In genomic region chr14:88831285-88831684, GRCh38 we compare ENCODE assay signal across 12 cellular contexts. TPM values are rescaled to one million over a fixed set of nuclear protein-coding genes. Genes with fewer than 3 reads are reported as not detected.
DNase-seq lines count a peak whose midpoint lies in the region; ATAC-seq, FAIRE-seq and TF ChIP-seq lines count a peak whose summit lies in the region.
"Had no signal": no experiment of that assay in that cellular context is flagged by ENCODE, and none has a peak within 500 bp of the region (broad histone marks: within the 10 kb centered on the region; RNA-seq: fewer than 3 reads in every experiment).

No MANE protein-coding gene starts in this region.

- FAIRE-seq in endothelial cell of umbilical vein (lab: Jason Lieb, UNC): no peak
- FAIRE-seq: GM12878 had no signal

- no peak overlapping the region for H3K9ac ChIP-seq in endothelial cell of umbilical vein (replicated peaks; ENCODE audit: extremely low read depth, insufficient read depth, low read length)

- CTCF ChIA-PET in endothelial cell of umbilical vein (lab: Charles Lee): no interaction called here

- no peak overlapping the region for H3K27ac ChIP-seq in endothelial cell of umbilical vein (ENCODE audit: insufficient read depth, low read depth, low read length)

- H3K4me2 ChIP-seq in endothelial cell of umbilical vein (ENCODE audit: insufficient read depth, low read length): no peak overlapping the region
- H3K4me2 ChIP-seq: GM23338 had no signal

- no peak overlapping the region for H3K4me3 ChIP-seq in endothelial cell of umbilical vein (replicated peaks in 1 of 3; ENCODE audit: insufficient read depth in 1 of 3, low read depth in 1 of 3, low read length in 3 of 3)
- H3K4me3 ChIP-seq: GM12878, GM23338 had no signal

- no peaks in the 10 kb centered on the region for H3K27me3 ChIP-seq in endothelial cell of umbilical vein (ENCODE audit: control insufficient read depth in 2 of 2, insufficient read depth in 2 of 2, low read length in 2 of 2)

- no TSS peak for BruUV-seq in endothelial cell of umbilical vein (replicated peaks; lab: Mats Ljungman, UMichigan)

- no peak for TF ChIP-seq CTCF in endothelial cell of umbilical vein (IDR thresholded peaks at IDR 0.05; ENCODE audit: extremely low read depth in 1 of 2, insufficient read depth in 1 of 2, low read depth in 1 of 2, low read length in 2 of 2)

- no peak for ATAC-seq in GM21515 (IDR thresholded peaks at IDR 0.05; ENCODE audit: unreplicated experiment)
- ATAC-seq: GM12878, GM23338 had no signal

- H3K79me2 ChIP-seq in endothelial cell of umbilical vein (ENCODE audit: control insufficient read depth, insufficient read depth, low read length): no peaks in the 10 kb centered on the region

- intact Hi-C loops in endothelial cell of umbilical vein (cut with micrococcal nuclease): no loop called here

- H3K36me3 ChIP-seq in endothelial cell of umbilical vein (ENCODE audit: control insufficient read depth in 2 of 2, extremely low read depth in 1 of 2, insufficient read depth in 2 of 2, low read length in 2 of 2): no peaks in the 10 kb centered on the region

- POLR2A ChIA-PET in endothelial cell of umbilical vein (lab: Charles Lee): no interaction called here

- H3K9me1 ChIP-seq in endothelial cell of umbilical vein (replicated peaks; ENCODE audit: control insufficient read depth, extremely low read depth, insufficient read depth, low read length): no peaks in the 10 kb centered on the region

- H3K4me1 ChIP-seq in endothelial cell of umbilical vein (ENCODE audit: control insufficient read depth, extremely low read depth, insufficient read depth, low read length): peaks cover 9% of the 10 kb centered on the region

- no peaks in the 10 kb centered on the region for H3K9me3 ChIP-seq in endothelial cell of umbilical vein (replicated peaks; ENCODE audit: control insufficient read depth, insufficient read depth, low read length)

- DNase-seq in EL: peak; percentile 77
- peak; percentile 64 for DNase-seq in RKO (ENCODE audit: low spot score)
- peak; percentile 2 for DNase-seq in endothelial cell of umbilical vein (ENCODE audit: low read depth, low spot score)
- DNase-seq in renal cortical epithelial cell (ENCODE audit: low read depth): peak; percentile 49
- DNase-seq in HK-2 (ENCODE audit: unreplicated experiment): no peak
- DNase-seq in stimulated activated CD8-positive, alpha-beta memory T cell treated with anti-CD3 and anti-CD28 coated beads, Interleukin-4, amount 100 ng/mL, for 48 hours: no peak
- DNase-seq in HuH-7.5 (ENCODE audit: low spot score): no peak
- DNase-seq: activated effector memory CD4-positive, alpha-beta T cell treated with Interleukin-2 at 50 U/mL for 16 hours; RPMI8226 had no signal

- no peak overlapping the region for H2AFZ ChIP-seq in endothelial cell of umbilical vein (ENCODE audit: low read depth, low read length)
- H2AFZ ChIP-seq: GM23338 had no signal

- TF ChIP-seq POLR2A in endothelial cell of umbilical vein (IDR thresholded peaks at IDR 0.05; ENCODE audit: low read depth, low read length): no peak

- no peaks in the 10 kb centered on the region for H4K20me1 ChIP-seq in endothelial cell of umbilical vein (replicated peaks; ENCODE audit: control insufficient read depth, extremely low read depth, insufficient read depth, low read length)

- dilution Hi-C loops in endothelial cell of umbilical vein (cut with MboI; ENCODE audit: extremely low pct_ligation_motif_present, low sequenced_read_pairs): no loop called here

TF ChIP-seq in endothelial cell of umbilical vein, 7 proteins besides CTCF, POLR2A, EP300 and RAD21:
- TF ChIP-seq EZH2 (IDR thresholded peaks at IDR 0.05; ENCODE audit: borderline replicate concordance, low read depth, low read length, severe bottlenecking) (no peak), POLR2AphosphoS5 (IDR thresholded peaks at IDR 0.05; ENCODE audit: insufficient read depth, low read depth, low read length) (no peak), FOS (IDR thresholded peaks at IDR 0.05; ENCODE audit: borderline replicate concordance, insufficient read depth, low read length) (no peak), MYC (IDR thresholded peaks at IDR 0.05; ENCODE audit: low read depth, low read length) (no peak), JUN (IDR thresholded peaks at IDR 0.05; ENCODE audit: borderline replicate concordance, insufficient read depth, insufficient read length, low read depth) (no peak), GATA2 (IDR thresholded peaks at IDR 0.05; ENCODE audit: insufficient read depth, insufficient read length, low read depth, low read length) (no peak), MAX (IDR thresholded peaks at IDR 0.05; ENCODE audit: insufficient read depth, insufficient read length) (no peak)

RNA-seq across cellular contexts. Expression of gene TTC8, which starts 6.8 kb away (rescaled TPM):
- total RNA-seq in endothelial cell of umbilical vein (11.9 and 15.5 TPM in 2 replicates), renal cortical epithelial cell (23.6 and 55.8 TPM in 2 replicates)
- polyA plus RNA-seq in endothelial cell of umbilical vein: 16.3 and 17.9 TPM in 2 replicates
- 17.5 and 18.7 TPM in 2 replicates for polyA plus RNA-seq in endothelial cell of umbilical vein (2011; cell fraction: cytosol; rRNA removed)
- 40.8 and 41.1 TPM in 2 replicates for polyA plus RNA-seq in endothelial cell of umbilical vein (2011; cell fraction: nucleus; rRNA removed)
- polyA plus RNA-seq in endothelial cell of umbilical vein (2012): 10.3 and 14.8 TPM in 2 replicates
- polyA minus RNA-seq in endothelial cell of umbilical vein: 11.0 and 21.0 TPM in 2 replicates
- 7.1 TPM for polyA minus RNA-seq in endothelial cell of umbilical vein (2011; cell fraction: cytosol; rRNA and poly(A)+ RNA removed)
- polyA minus RNA-seq in endothelial cell of umbilical vein (2011; cell fraction: nucleus; rRNA and poly(A)+ RNA removed): 11.6 and 12.6 TPM in 2 replicates

RNA-seq across cellular contexts. Expression of gene EML5, which starts 38.5 kb away (rescaled TPM):
- 0.09 TPM in 1 of 2 replicates, not detected in the other for total RNA-seq in endothelial cell of umbilical vein
- 0.06 TPM in 1 of 2 replicates, not detected in the other for polyA plus RNA-seq in endothelial cell of umbilical vein
- polyA plus RNA-seq in endothelial cell of umbilical vein (2011; cell fraction: cytosol; rRNA removed): 0.01 TPM in 2 replicates
- polyA plus RNA-seq in endothelial cell of umbilical vein (2011; cell fraction: nucleus; rRNA removed): 0.06 TPM in 1 of 2 replicates, not detected in the other
- 0.04 and 0.05 TPM in 2 replicates for polyA plus RNA-seq in endothelial cell of umbilical vein (2012)
- not detected in 2 replicates for polyA minus RNA-seq in endothelial cell of umbilical vein
- polyA minus RNA-seq in endothelial cell of umbilical vein (2011; cell fraction: cytosol; rRNA and poly(A)+ RNA removed): 0.61 TPM
- 0.29 TPM in 1 of 2 replicates, not detected in the other for polyA minus RNA-seq in endothelial cell of umbilical vein (2011; cell fraction: nucleus; rRNA and poly(A)+ RNA removed)
- 0.55 and 2.4 TPM in 2 replicates for total RNA-seq in renal cortical epithelial cell

Comparison
In these comparisons a context has a peak if more than half of its experiments do, and no peak if none do; other contexts are left out.
1. DNase-seq: peak in EL (single experiment), RKO (single experiment), endothelial cell of umbilical vein (single experiment) and renal cortical epithelial cell (single experiment); none in HK-2 (single experiment), stimulated activated CD8-positive, alpha-beta memory T cell treated with anti-CD3 and anti-CD28 coated beads, Interleukin-4, amount 100 ng/mL, for 48 hours (single experiment) and HuH-7.5 (single experiment).